ENCODE assay signal across 1 cellular context in the genomic region with DNA sequence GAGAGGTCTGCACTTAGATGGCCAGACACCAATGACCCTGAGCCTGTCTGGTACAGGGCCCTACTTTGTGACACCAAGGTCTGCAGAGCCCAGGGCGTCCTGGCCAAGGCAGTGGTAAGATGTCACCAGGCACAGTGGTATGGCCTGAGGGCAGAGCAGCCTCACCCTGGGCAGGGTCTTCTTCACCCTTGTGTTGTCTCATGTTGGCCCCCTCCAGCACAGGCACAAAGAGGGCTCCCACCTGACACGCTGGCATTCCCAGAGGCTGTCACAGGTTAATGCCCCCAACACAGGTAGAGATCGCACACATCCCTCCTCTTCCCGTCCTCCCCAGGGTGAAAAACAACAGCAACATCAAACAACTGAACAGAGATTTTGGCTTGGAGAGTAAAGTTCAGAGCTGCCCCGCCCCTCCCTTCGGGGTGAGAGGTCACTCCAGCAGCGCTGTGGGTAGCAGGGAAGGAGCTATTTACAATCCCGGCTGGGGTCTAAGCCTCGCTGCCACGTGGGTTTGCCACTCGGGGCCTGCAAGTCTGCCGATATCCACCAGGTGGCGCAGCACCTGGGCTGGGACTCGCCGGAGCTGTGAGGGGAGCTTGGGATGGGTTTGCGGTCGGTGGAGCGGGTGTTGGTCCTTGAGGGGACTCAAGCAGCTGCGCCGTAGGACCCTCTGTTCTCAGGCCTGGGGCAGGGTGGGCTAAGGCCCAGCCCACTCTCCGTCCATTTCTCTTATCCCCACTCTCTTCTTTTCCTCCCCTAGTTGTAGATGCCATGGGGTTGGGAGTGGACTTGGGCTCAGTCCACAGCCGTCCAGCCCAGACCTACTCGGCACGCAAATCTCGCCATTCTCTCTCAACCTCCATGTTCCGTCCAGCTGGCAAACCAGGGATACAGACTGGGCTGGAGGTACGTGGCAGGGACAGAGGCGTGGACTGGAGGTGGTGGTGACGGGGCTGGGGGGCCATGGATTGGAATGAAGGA.
A peak's percentile ranks its signal among the peaks of the same experiment; 100 is the strongest.
TF ChIP-seq lines count a peak whose summit lies in the region.

No MANE protein-coding gene starts in this region.

TF ChIP-seq in HepG2, 621 proteins besides CTCF, POLR2A, EP300 and RAD21 (continued from another document and continues in another):
- TF ChIP-seq, protein P1, sequence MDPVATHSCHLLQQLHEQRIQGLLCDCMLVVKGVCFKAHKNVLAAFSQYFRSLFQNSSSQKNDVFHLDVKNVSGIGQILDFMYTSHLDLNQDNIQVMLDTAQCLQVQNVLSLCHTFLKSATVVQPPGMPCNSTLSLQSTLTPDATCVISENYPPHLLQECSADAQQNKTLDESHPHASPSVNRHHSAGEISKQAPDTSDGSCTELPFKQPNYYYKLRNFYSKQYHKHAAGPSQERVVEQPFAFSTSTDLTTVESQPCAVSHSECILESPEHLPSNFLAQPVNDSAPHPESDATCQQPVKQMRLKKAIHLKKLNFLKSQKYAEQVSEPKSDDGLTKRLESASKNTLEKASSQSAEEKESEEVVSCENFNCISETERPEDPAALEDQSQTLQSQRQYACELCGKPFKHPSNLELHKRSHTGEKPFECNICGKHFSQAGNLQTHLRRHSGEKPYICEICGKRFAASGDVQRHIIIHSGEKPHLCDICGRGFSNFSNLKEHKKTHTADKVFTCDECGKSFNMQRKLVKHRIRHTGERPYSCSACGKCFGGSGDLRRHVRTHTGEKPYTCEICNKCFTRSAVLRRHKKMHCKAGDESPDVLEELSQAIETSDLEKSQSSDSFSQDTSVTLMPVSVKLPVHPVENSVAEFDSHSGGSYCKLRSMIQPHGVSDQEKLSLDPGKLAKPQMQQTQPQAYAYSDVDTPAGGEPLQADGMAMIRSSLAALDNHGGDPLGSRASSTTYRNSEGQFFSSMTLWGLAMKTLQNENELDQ (CRISPR knock-in tag; IDR thresholded peaks at IDR 0.05; ENCODE audit: borderline replicate concordance), result no peak
- no peak for TF ChIP-seq AGO2 (optimal IDR thresholded peaks at IDR 0.05; ENCODE audit: low read depth, low read length)
- TF ChIP-seq ZNF652 (CRISPR knock-in tag; IDR thresholded peaks at IDR 0.05; ENCODE audit: borderline replicate concordance, low read depth), result peak; percentile 50; the same call in 1 of the 2 replicates
- TF ChIP-seq, protein P2, sequence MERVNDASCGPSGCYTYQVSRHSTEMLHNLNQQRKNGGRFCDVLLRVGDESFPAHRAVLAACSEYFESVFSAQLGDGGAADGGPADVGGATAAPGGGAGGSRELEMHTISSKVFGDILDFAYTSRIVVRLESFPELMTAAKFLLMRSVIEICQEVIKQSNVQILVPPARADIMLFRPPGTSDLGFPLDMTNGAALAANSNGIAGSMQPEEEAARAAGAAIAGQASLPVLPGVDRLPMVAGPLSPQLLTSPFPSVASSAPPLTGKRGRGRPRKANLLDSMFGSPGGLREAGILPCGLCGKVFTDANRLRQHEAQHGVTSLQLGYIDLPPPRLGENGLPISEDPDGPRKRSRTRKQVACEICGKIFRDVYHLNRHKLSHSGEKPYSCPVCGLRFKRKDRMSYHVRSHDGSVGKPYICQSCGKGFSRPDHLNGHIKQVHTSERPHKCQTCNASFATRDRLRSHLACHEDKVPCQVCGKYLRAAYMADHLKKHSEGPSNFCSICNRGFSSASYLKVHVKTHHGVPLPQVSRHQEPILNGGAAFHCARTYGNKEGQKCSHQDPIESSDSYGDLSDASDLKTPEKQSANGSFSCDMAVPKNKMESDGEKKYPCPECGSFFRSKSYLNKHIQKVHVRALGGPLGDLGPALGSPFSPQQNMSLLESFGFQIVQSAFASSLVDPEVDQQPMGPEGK (CRISPR knock-in tag; IDR thresholded peaks at IDR 0.05), result peak; percentile 93
- TF ChIP-seq ZMYM4 (CRISPR knock-in tag; IDR thresholded peaks at IDR 0.05), result peak; percentile 55; the same call in 1 of the 2 replicates
- TF ChIP-seq, protein P3, sequence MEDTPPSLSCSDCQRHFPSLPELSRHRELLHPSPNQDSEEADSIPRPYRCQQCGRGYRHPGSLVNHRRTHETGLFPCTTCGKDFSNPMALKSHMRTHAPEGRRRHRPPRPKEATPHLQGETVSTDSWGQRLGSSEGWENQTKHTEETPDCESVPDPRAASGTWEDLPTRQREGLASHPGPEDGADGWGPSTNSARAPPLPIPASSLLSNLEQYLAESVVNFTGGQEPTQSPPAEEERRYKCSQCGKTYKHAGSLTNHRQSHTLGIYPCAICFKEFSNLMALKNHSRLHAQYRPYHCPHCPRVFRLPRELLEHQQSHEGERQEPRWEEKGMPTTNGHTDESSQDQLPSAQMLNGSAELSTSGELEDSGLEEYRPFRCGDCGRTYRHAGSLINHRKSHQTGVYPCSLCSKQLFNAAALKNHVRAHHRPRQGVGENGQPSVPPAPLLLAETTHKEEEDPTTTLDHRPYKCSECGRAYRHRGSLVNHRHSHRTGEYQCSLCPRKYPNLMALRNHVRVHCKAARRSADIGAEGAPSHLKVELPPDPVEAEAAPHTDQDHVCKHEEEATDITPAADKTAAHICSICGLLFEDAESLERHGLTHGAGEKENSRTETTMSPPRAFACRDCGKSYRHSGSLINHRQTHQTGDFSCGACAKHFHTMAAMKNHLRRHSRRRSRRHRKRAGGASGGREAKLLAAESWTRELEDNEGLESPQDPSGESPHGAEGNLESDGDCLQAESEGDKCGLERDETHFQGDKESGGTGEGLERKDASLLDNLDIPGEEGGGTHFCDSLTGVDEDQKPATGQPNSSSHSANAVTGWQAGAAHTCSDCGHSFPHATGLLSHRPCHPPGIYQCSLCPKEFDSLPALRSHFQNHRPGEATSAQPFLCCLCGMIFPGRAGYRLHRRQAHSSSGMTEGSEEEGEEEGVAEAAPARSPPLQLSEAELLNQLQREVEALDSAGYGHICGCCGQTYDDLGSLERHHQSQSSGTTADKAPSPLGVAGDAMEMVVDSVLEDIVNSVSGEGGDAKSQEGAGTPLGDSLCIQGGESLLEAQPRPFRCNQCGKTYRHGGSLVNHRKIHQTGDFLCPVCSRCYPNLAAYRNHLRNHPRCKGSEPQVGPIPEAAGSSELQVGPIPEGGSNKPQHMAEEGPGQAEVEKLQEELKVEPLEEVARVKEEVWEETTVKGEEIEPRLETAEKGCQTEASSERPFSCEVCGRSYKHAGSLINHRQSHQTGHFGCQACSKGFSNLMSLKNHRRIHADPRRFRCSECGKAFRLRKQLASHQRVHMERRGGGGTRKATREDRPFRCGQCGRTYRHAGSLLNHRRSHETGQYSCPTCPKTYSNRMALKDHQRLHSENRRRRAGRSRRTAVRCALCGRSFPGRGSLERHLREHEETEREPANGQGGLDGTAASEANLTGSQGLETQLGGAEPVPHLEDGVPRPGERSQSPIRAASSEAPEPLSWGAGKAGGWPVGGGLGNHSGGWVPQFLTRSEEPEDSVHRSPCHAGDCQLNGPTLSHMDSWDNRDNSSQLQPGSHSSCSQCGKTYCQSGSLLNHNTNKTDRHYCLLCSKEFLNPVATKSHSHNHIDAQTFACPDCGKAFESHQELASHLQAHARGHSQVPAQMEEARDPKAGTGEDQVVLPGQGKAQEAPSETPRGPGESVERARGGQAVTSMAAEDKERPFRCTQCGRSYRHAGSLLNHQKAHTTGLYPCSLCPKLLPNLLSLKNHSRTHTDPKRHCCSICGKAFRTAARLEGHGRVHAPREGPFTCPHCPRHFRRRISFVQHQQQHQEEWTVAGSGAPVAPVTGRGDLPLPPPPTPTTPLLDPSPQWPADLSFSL (CRISPR knock-in tag; IDR thresholded peaks at IDR 0.05), result no peak
- TF ChIP-seq NR1H2 (CRISPR knock-in tag; IDR thresholded peaks at IDR 0.05; ENCODE audit: borderline replicate concordance, low read depth), result peak; percentile 54; the same call in 1 of the 2 replicates
- no peak for TF ChIP-seq ZNF724P (CRISPR knock-in tag; IDR thresholded peaks at IDR 0.05; ENCODE audit: borderline replicate concordance)
- TF ChIP-seq, protein P4, sequence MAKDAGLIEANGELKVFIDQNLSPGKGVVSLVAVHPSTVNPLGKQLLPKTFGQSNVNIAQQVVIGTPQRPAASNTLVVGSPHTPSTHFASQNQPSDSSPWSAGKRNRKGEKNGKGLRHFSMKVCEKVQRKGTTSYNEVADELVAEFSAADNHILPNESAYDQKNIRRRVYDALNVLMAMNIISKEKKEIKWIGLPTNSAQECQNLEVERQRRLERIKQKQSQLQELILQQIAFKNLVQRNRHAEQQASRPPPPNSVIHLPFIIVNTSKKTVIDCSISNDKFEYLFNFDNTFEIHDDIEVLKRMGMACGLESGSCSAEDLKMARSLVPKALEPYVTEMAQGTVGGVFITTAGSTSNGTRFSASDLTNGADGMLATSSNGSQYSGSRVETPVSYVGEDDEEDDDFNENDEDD (CRISPR knock-in tag; IDR thresholded peaks at IDR 0.05; ENCODE audit: borderline replicate concordance), result peak; percentile 60; the same call in 1 of the 2 replicates
- no peak for TF ChIP-seq ZFP1 (CRISPR knock-in tag; IDR thresholded peaks at IDR 0.05)
- TF ChIP-seq FLYWCH1 (CRISPR knock-in tag; IDR thresholded peaks at IDR 0.05), result no peak
- TF ChIP-seq MED1 (CRISPR knock-in tag; IDR thresholded peaks at IDR 0.05), result peak; percentile 86
- TF ChIP-seq TRIM24 (CRISPR knock-in tag; IDR thresholded peaks at IDR 0.05), result 0 out of 2 replicates have a peak, but pooled peaks have one; percentile 25
- no peak for TF ChIP-seq NFE2L2 (IDR thresholded peaks at IDR 0.05; ENCODE audit: low read length)
- no peak; the same call in 1 of the 2 replicates for TF ChIP-seq ZNF589 (CRISPR knock-in tag; conservative IDR thresholded peaks at IDR 0.05)
- TF ChIP-seq, protein P5, sequence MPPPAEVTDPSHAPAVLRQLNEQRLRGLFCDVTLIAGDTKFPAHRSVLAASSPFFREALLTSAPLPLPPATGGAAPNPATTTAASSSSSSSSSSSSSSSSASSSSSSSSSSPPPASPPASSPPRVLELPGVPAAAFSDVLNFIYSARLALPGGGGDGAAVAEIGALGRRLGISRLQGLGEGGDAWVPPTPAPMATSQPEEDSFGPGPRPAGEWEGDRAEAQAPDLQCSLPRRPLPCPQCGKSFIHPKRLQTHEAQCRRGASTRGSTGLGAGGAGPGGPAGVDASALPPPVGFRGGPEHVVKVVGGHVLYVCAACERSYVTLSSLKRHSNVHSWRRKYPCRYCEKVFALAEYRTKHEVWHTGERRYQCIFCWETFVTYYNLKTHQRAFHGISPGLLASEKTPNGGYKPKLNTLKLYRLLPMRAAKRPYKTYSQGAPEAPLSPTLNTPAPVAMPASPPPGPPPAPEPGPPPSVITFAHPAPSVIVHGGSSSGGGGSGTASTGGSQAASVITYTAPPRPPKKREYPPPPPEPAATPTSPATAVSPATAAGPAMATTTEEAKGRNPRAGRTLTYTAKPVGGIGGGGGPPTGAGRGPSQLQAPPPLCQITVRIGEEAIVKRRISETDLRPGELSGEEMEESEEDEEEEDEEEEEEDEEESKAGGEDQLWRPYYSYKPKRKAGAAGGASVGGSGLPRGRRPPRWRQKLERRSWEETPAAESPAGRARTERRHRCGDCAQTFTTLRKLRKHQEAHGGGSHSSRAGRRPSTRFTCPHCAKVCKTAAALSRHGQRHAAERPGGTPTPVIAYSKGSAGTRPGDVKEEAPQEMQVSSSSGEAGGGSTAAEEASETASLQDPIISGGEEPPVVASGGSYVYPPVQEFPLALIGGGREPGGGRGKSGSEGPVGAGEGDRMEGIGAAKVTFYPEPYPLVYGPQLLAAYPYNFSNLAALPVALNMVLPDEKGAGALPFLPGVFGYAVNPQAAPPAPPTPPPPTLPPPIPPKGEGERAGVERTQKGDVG (CRISPR knock-in tag; IDR thresholded peaks at IDR 0.05; ENCODE audit: borderline replicate concordance), result 0 out of 2 replicates have a peak, but pooled peaks have one; percentile 37
- TF ChIP-seq YY1 (IDR thresholded peaks at IDR 0.05; ENCODE audit: insufficient read depth, insufficient replicate concordance, low read depth, low read length), result peak; percentile 56
- peak; percentile 87 for TF ChIP-seq KDM3A (CRISPR knock-in tag; IDR thresholded peaks at IDR 0.05; ENCODE audit: low read depth)
- TF ChIP-seq, protein P6, sequence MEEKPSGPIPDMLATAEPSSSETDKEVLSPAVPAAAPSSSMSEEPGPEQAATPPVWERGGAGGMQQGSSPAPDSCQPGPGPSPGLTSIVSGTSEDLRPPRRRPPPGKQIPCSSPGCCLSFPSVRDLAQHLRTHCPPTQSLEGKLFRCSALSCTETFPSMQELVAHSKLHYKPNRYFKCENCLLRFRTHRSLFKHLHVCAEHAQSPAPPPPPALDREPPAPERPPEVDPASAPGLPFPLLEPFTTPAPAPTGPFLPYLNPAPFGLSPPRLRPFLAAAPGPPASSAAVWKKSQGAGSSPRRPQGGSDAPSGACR (CRISPR knock-in tag; IDR thresholded peaks at IDR 0.05), result peak; percentile 93; the same call in 1 of the 2 replicates
- peak; percentile 87; the same call in 1 of the 2 replicates for TF ChIP-seq ZNF607 (CRISPR knock-in tag; IDR thresholded peaks at IDR 0.05; ENCODE audit: borderline replicate concordance)
- TF ChIP-seq PHF20 (CRISPR knock-in tag; IDR thresholded peaks at IDR 0.05), result peak; percentile 15; the same call in 1 of the 2 replicates
- TF ChIP-seq ARID2 (CRISPR knock-in tag; IDR thresholded peaks at IDR 0.05; ENCODE audit: borderline replicate concordance), result no peak
- peak; percentile 76; the same call in 1 of the 2 replicates for TF ChIP-seq NRL (CRISPR knock-in tag; IDR thresholded peaks at IDR 0.05; ENCODE audit: borderline replicate concordance)
- TF ChIP-seq, protein P7, sequence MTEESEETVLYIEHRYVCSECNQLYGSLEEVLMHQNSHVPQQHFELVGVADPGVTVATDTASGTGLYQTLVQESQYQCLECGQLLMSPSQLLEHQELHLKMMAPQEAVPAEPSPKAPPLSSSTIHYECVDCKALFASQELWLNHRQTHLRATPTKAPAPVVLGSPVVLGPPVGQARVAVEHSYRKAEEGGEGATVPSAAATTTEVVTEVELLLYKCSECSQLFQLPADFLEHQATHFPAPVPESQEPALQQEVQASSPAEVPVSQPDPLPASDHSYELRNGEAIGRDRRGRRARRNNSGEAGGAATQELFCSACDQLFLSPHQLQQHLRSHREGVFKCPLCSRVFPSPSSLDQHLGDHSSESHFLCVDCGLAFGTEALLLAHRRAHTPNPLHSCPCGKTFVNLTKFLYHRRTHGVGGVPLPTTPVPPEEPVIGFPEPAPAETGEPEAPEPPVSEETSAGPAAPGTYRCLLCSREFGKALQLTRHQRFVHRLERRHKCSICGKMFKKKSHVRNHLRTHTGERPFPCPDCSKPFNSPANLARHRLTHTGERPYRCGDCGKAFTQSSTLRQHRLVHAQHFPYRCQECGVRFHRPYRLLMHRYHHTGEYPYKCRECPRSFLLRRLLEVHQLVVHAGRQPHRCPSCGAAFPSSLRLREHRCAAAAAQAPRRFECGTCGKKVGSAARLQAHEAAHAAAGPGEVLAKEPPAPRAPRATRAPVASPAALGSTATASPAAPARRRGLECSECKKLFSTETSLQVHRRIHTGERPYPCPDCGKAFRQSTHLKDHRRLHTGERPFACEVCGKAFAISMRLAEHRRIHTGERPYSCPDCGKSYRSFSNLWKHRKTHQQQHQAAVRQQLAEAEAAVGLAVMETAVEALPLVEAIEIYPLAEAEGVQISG (CRISPR knock-in tag; IDR thresholded peaks at IDR 0.05), result peak; percentile 80
- TF ChIP-seq PRMT3 (CRISPR knock-in tag; IDR thresholded peaks at IDR 0.05; ENCODE audit: borderline replicate concordance, low read depth), result peak; percentile 72; the same call in 1 of the 2 replicates
- no peak for TF ChIP-seq ZNF256 (CRISPR knock-in tag; conservative IDR thresholded peaks at IDR 0.05)
- TF ChIP-seq ZNF766 (CRISPR knock-in tag; IDR thresholded peaks at IDR 0.05; ENCODE audit: borderline replicate concordance), result 0 out of 2 replicates have a peak, but pooled peaks have one; percentile 58
- TF ChIP-seq ARNT2 (CRISPR knock-in tag; IDR thresholded peaks at IDR 0.05; ENCODE audit: low read depth), result peak; percentile 88
- TF ChIP-seq MED8 (CRISPR knock-in tag; IDR thresholded peaks at IDR 0.05; ENCODE audit: insufficient replicate concordance), result no peak
- TF ChIP-seq KAT8 (CRISPR knock-in tag; IDR thresholded peaks at IDR 0.05), result peak; percentile 79; the same call in 1 of the 2 replicates
